Comparison of ENCODE assay signal across 9 cellular contexts in the genomic region with DNA sequence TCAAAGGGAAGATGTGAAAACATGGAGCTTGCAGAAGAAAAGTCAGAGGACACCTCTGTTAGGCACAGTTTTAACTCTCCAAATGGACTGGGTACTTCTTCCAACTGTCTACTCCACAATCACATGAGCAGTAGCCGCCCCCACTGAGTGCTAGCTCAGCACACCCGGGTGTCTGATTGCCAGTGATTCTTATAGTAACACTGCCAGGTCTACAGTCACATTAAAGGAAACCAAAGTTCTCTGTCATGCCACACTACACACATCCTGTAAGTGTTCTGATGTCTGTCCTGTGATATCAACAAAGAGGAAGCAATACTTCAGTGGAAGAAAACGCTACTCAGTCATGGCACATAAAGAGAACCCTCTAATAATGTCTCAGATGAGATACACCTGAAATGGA. TPM values are rescaled to one million over a fixed set of nuclear protein-coding genes. Genes with fewer than 3 reads are reported as not detected.
DNase-seq lines count a peak whose midpoint lies in the region; ATAC-seq lines count a peak whose summit lies in the region.
"Had no signal": no experiment of that assay in that cellular context is flagged by ENCODE, and none has a peak within 500 bp of the region (broad histone marks: within the 10 kb centered on the region; RNA-seq: fewer than 3 reads in every experiment).

A gene (minus strand): TSS at position 84 of the 400 bp plus-strand sequence. CDS start 61 bp downstream, at position 23.

- peak within 1 kb of the TSS; percentile 83 for H3K4me3 Mint-ChIP-seq in activated CD4-positive, alpha-beta T cell treated with anti-CD3 and anti-CD28 coated beads, Interleukin-2, amount 10 ng/mL, durations not matched to agents 7 days and 5 days
- H3K4me3 Mint-ChIP-seq: nephron had no signal

- DNase-seq in Right ventricle myocardium inferior (ENCODE audit: missing footprints) = no peak
- DNase-seq in cardiac septum (ENCODE audit: low spot score) = no peak
- DNase-seq in activated CD4-positive, alpha-beta T cell treated with anti-CD3 and anti-CD28 coated beads, Interleukin-2, amount 10 ng/mL, durations not matched to agents 7 days and 5 days = peak; percentile 74
- peak; percentile 76 for DNase-seq in globus pallidus (ENCODE audit: low spot score)
- DNase-seq in stimulated activated CD4-positive, alpha-beta T cell treated with anti-CD3 and anti-CD28 coated beads, Interleukin-2, amount 100 ng/mL, for 24 hours = peak; percentile 41 to 51
- DNase-seq in dedifferentiated amniotic fluid mesenchymal stem cell (ENCODE audit: extremely low spot score) = no peak
- no peak for DNase-seq in hepatic stellate cell (ENCODE audit: low spot score)

- no peaks in the 10 kb centered on the region for H3K9me3 Mint-ChIP-seq in activated CD4-positive, alpha-beta T cell treated with anti-CD3 and anti-CD28 coated beads, Interleukin-2, amount 10 ng/mL, durations not matched to agents 7 days and 5 days
- H3K9me3 Mint-ChIP-seq: nephron had no signal

- peaks cover 76% of the 10 kb centered on the region for H3K4me1 Mint-ChIP-seq in activated CD4-positive, alpha-beta T cell treated with anti-CD3 and anti-CD28 coated beads, Interleukin-2, amount 10 ng/mL, durations not matched to agents 7 days and 5 days

- CTCF ChIA-PET in activated CD4-positive, alpha-beta T cell treated with anti-CD3 and anti-CD28 coated beads, Interleukin-2, amount 10 ng/mL, durations not matched to agents 7 days and 5 days (lab: Charles Lee) = interaction anchor here (0.5 to 1.5 kb wide), 5 partner anchors 22 to 84 kb away, joined by 3 to 4 read pairs (median 3); no protein-coding TSS in a partner anchor

- H3K36me3 Mint-ChIP-seq in activated CD4-positive, alpha-beta T cell treated with anti-CD3 and anti-CD28 coated beads, Interleukin-2, amount 10 ng/mL, durations not matched to agents 7 days and 5 days (ENCODE audit: low read depth) = peaks cover 34% of the 10 kb centered on the region

- peak; percentile 65 for ATAC-seq in Right ventricle myocardium inferior
- peak; percentile 83 for ATAC-seq in HG03442 (IDR thresholded peaks at IDR 0.05; ENCODE audit: unreplicated experiment)

- peak within 1 kb of the TSS; percentile 94 for H3K27ac Mint-ChIP-seq in activated CD4-positive, alpha-beta T cell treated with anti-CD3 and anti-CD28 coated beads, Interleukin-2, amount 10 ng/mL, durations not matched to agents 7 days and 5 days

- POLR2A ChIA-PET in activated CD4-positive, alpha-beta T cell treated with anti-CD3 and anti-CD28 coated beads, Interleukin-2, amount 10 ng/mL, durations not matched to agents 7 days and 5 days (lab: Charles Lee) = no interaction called here

- H3K27me3 Mint-ChIP-seq in activated CD4-positive, alpha-beta T cell treated with anti-CD3 and anti-CD28 coated beads, Interleukin-2, amount 10 ng/mL, durations not matched to agents 7 days and 5 days = no peaks in the 10 kb centered on the region

- intact Hi-C loops in Right ventricle myocardium inferior (cut with DNase I) = no loop called here
- intact Hi-C loops in cardiac septum (cut with DNase I) = no loop called here

RNA-seq across cellular contexts. Expression of the gene that starts here (rescaled TPM):
- total RNA-seq in Right ventricle myocardium inferior = 3.5 TPM
- total RNA-seq in cardiac septum = 1.7 TPM
- total RNA-seq in activated CD4-positive, alpha-beta T cell treated with anti-CD3 and anti-CD28 coated beads, Interleukin-2, amount 10 ng/mL, durations not matched to agents 7 days and 5 days = 10 to 100 TPM; 30.9 to 34.7 TPM

Comparison
In these comparisons a context has a peak if more than half of its experiments do, and no peak if none do; other contexts are left out.
1. DNase-seq: peak in activated CD4-positive, alpha-beta T cell treated with anti-CD3 and anti-CD28 coated beads, Interleukin-2, amount 10 ng/mL, durations not matched to agents 7 days and 5 days (single experiment), globus pallidus (single experiment) and stimulated activated CD4-positive, alpha-beta T cell treated with anti-CD3 and anti-CD28 coated beads, Interleukin-2, amount 100 ng/mL, for 24 hours (2 of 2); none in Right ventricle myocardium inferior (single experiment), cardiac septum (single experiment), dedifferentiated amniotic fluid mesenchymal stem cell (single experiment) and hepatic stellate cell (single experiment).